In the genomic region with DNA sequence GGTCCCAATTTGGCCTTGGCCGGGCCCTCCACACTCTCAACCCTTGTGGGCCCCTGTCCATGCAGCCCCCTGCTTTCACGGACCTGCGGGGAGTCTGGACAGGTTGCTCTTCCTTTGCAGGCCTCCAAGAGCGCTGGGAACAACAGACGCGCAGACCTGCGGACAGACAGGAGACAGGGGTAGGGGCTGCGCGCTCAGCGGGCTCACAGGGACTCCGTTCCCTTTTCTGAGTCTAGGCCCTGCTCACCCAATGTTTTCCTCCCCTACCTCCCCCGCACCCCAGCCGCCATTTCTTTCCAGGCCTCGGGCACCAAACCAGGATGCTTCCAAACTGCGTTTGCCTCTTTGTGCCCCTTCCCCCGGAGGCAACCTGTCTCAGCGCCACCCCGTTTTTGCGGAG, we compare ENCODE assay signal across 14 cellular contexts. TPM values are rescaled to one million over a fixed set of nuclear protein-coding genes. Genes with fewer than 3 reads are reported as not detected.
"Had no signal": no experiment of that assay in that cellular context is flagged by ENCODE, and none has a peak within 500 bp of the region (broad histone marks: within the 10 kb centered on the region; RNA-seq: fewer than 3 reads in every experiment).

No MANE protein-coding gene starts in this region.

RNA-seq across cellular contexts. Expression of a gene that starts 0.7 kb away (rescaled TPM):
- total RNA-seq: naive thymus-derived CD8-positive, alpha-beta T cell; natural killer cell treated with Interleukin-12 subunit alpha and Interleukin-12 subunit beta and Interleukin-15 and Interleukin-18, amount 100 ng/mL, for 72 hours; neural crest cell; osteocyte; progenitor cell of endocrine pancreas; psoas muscle; renal cortical epithelial cell; sciatic nerve; smooth muscle cell; spleen; suprapubic skin; transverse colon; upper lobe of right lung; urinary bladder had no signal
- polyA plus RNA-seq: naive thymus-derived CD8-positive, alpha-beta T cell; psoas muscle; smooth muscle cell; spleen had no signal

RNA-seq across cellular contexts. Expression of a gene that starts 14.1 kb away (rescaled TPM):
- total RNA-seq: osteocyte, smooth muscle cell had no signal
- polyA plus RNA-seq: smooth muscle cell had no signal

RNA-seq across cellular contexts. Expression of a gene that starts 16.2 kb away (rescaled TPM):
- total RNA-seq: natural killer cell treated with Interleukin-12 subunit alpha and Interleukin-12 subunit beta and Interleukin-15 and Interleukin-18, amount 100 ng/mL, for 72 hours; osteocyte; renal cortical epithelial cell; smooth muscle cell had no signal
- polyA plus RNA-seq: smooth muscle cell had no signal
